9 cellular contexts compared by ENCODE assay signal in the genomic region with DNA sequence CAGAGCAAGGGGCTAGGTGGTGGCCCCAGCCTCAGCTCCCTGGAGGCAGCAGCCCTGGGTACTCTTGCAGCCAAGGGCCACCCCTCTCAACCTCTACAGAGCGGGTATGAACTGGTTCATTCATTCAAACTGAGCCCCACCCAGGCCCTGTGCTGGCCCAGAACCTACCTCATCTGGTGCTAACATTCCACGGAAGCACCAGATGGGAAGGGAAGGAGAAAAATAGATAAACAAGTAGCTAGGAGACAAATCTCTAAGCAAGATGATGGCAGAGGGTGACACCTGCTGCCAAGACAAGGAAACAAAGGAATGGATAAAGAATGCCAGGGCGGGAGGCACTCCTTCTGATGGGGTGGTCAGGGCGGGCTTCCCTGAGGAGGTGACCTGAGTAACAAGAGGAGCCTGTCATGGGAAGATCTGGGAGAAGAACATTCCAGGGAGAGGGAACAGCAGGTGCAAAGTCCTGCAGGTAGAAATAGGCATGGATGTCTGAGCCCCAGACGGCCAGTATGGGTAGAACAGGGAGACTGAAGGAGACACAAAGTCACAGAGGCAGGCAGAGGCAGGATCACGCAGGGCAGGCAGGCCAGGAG. TPM values are rescaled to one million over a fixed set of nuclear protein-coding genes. Genes with fewer than 3 reads are reported as not detected.
DNase-seq lines count a peak whose midpoint lies in the region; ATAC-seq and FAIRE-seq lines count a peak whose summit lies in the region.
"Had no signal": no experiment of that assay in that cellular context is flagged by ENCODE, and none has a peak within 500 bp of the region (broad histone marks: within the 10 kb centered on the region; RNA-seq: fewer than 3 reads in every experiment).

No MANE protein-coding gene starts in this region.

- peaks cover 30 to 54% (median 35%) of the 10 kb centered on the region in 3 donors for H3K4me1 Mint-ChIP-seq in CD8-positive, alpha-beta memory T cell

- H3K4me3 ChIP-seq in CD8-positive, alpha-beta memory T cell (ENCODE audit: low read length), result no peak overlapping the region
- no peak overlapping the region for H3K4me3 ChIP-seq in mucosa of rectum (ENCODE audit: low read length in 2 of 2)
- no peak overlapping the region for H3K4me3 ChIP-seq in H7 (ENCODE audit: insufficient read depth, low read depth, low read length)

- peaks cover 0 to 3% of the 10 kb centered on the region in 2 donors for H3K27me3 Mint-ChIP-seq in CD8-positive, alpha-beta memory T cell

- H3K36me3 Mint-ChIP-seq in CD8-positive, alpha-beta memory T cell, result peaks cover 5 to 64% (median 6%) of the 10 kb centered on the region in 3 donors

- FAIRE-seq in urothelium cell line (lab: Jason Lieb, UNC), result no peak

- CTCF ChIA-PET in CD8-positive, alpha-beta memory T cell (lab: Charles Lee), result interaction anchor here (0.8 to 2.6 kb wide), 6 partner anchors 11 to 176 kb away, joined by 3 to 9 read pairs (median 3); a partner anchor contains a TSS

- peak overlapping the region in 1 of 2 donors; percentile 41 for H3K9ac ChIP-seq in mucosa of rectum (ENCODE audit: low read depth in 1 of 2, low read length in 2 of 2)

- H3K9me3 Mint-ChIP-seq in CD8-positive, alpha-beta memory T cell, result no peaks in the 10 kb centered on the region

- POLR2A ChIA-PET in CD8-positive, alpha-beta memory T cell (lab: Charles Lee), result no interaction called here

- H3K36me3 ChIP-seq in CD8-positive, alpha-beta memory T cell (ENCODE audit: insufficient read depth, low read length), result peaks cover 9% of the 10 kb centered on the region
- H3K36me3 ChIP-seq in mucosa of rectum (ENCODE audit: control insufficient read depth in 2 of 2, insufficient read depth in 2 of 2, low read length in 2 of 2) (peaks cover 13 to 16% of the 10 kb centered on the region in 2 donors), H7 (replicated peaks; ENCODE audit: control insufficient read depth, insufficient read depth, low read length) (peaks cover 1% of the 10 kb centered on the region; the same call in 1 of the 2 replicates)

- H3K27ac ChIP-seq in CD8-positive, alpha-beta memory T cell (ENCODE audit: low read depth, low read length), result no peak overlapping the region
- peak overlapping the region; percentile 67 to 72 for H3K27ac ChIP-seq in mucosa of rectum (ENCODE audit: low read depth in 2 of 2, low read length in 2 of 2)

- ATAC-seq in GM18870 (IDR thresholded peaks at IDR 0.05; ENCODE audit: unreplicated experiment), result no peak

- no peaks in the 10 kb centered on the region for H3K9me3 ChIP-seq in CD8-positive, alpha-beta memory T cell (ENCODE audit: low read length)
- no peaks in the 10 kb centered on the region for H3K9me3 ChIP-seq in mucosa of rectum (ENCODE audit: control insufficient read depth in 2 of 2, low read length in 2 of 2)

- H3K4me1 ChIP-seq in CD8-positive, alpha-beta memory T cell (ENCODE audit: insufficient read depth, low read length), result peaks cover 27% of the 10 kb centered on the region
- H3K4me1 ChIP-seq in mucosa of rectum (ENCODE audit: control insufficient read depth in 2 of 2, insufficient read depth in 2 of 2, low read length in 2 of 2), result peaks cover 41 to 63% of the 10 kb centered on the region in 2 donors

- H3K27me3 ChIP-seq in CD8-positive, alpha-beta memory T cell (ENCODE audit: insufficient read depth, low read length, poor library complexity, severe bottlenecking), result no peaks in the 10 kb centered on the region
- H3K27me3 ChIP-seq in mucosa of rectum (ENCODE audit: control insufficient read depth in 2 of 2, insufficient read depth in 2 of 2, low read length in 2 of 2), result no peaks in the 10 kb centered on the region
- H3K27me3 ChIP-seq in H7 (ENCODE audit: control insufficient read depth, insufficient read depth, low read length), result no peaks in the 10 kb centered on the region

- DNase-seq in CD8-positive, alpha-beta memory T cell, result peak in 1 of 5 donors; percentile 43
- DNase-seq in HT-29 (ENCODE audit: low spot score) (peak; percentile 72), amniotic epithelial cell (ENCODE audit: low read depth) (peak; percentile 42), urothelium cell line (ENCODE audit: low spot score) (no peak), foreskin melanocyte (no peak), H7 (no peak)
- DNase-seq: SHP77 had no signal

- peak overlapping the region; percentile 52 to 98 (median 88) for H3K27ac Mint-ChIP-seq in CD8-positive, alpha-beta memory T cell

- peak overlapping the region in 2 of 7 donors; percentile 57 to 81 for H3K4me3 Mint-ChIP-seq in CD8-positive, alpha-beta memory T cell

RNA-seq across cellular contexts. Expression of a gene that starts 6.1 kb away (rescaled TPM):
- 10 to 100 TPM; 32.9 to 43.2 TPM for total RNA-seq in CD8-positive, alpha-beta memory T cell
- polyA plus RNA-seq in CD8-positive, alpha-beta memory T cell, result 28.7 TPM
- 60.1 and 84.2 TPM in 2 replicates for total RNA-seq in HT-29 (2014; rRNA removed; shearing (Covaris generic))
- total RNA-seq in H7 (2014; rRNA removed; shearing (Covaris generic)), result 18.5 and 24.6 TPM in 2 replicates

RNA-seq across cellular contexts. Expression of a gene that starts 11.3 kb away (rescaled TPM):
- total RNA-seq in CD8-positive, alpha-beta memory T cell, result 10 to 100 TPM; 52.3 to 54.0 TPM
- polyA plus RNA-seq in CD8-positive, alpha-beta memory T cell, result 54.7 TPM
- 14.5 and 16.6 TPM in 2 replicates for total RNA-seq in HT-29 (2014; rRNA removed; shearing (Covaris generic))
- 30.6 and 37.4 TPM in 2 replicates for total RNA-seq in H7 (2014; rRNA removed; shearing (Covaris generic))

RNA-seq across cellular contexts. Expression of a gene that starts 19.9 kb away (rescaled TPM):
- 1 to 10 TPM; 1.4 to 2.5 TPM for total RNA-seq in CD8-positive, alpha-beta memory T cell
- 0.89 TPM for polyA plus RNA-seq in CD8-positive, alpha-beta memory T cell
- total RNA-seq in HT-29 (2014; rRNA removed; shearing (Covaris generic)), result 1.2 and 3.8 TPM in 2 replicates
- 0.94 and 3.4 TPM in 2 replicates for total RNA-seq in H7 (2014; rRNA removed; shearing (Covaris generic))

RNA-seq across cellular contexts. Expression of a gene that starts 26.9 kb away (rescaled TPM):
- 10 to 100 TPM; 73.8 to 75.5 TPM for total RNA-seq in CD8-positive, alpha-beta memory T cell
- 52.2 TPM for polyA plus RNA-seq in CD8-positive, alpha-beta memory T cell
- total RNA-seq in HT-29 (2014; rRNA removed; shearing (Covaris generic)), result 44.3 and 47.0 TPM in 2 replicates
- total RNA-seq in H7 (2014; rRNA removed; shearing (Covaris generic)), result 38.3 and 45.6 TPM in 2 replicates

RNA-seq across cellular contexts. Expression of a gene that starts 33.2 kb away (rescaled TPM):
- 10 to 100 TPM; 15.8 to 20.0 TPM for total RNA-seq in CD8-positive, alpha-beta memory T cell
- 0.23 TPM for polyA plus RNA-seq in CD8-positive, alpha-beta memory T cell
- total RNA-seq in HT-29 (2014; rRNA removed; shearing (Covaris generic)), result 85.0 and 101 TPM in 2 replicates
- total RNA-seq in H7 (2014; rRNA removed; shearing (Covaris generic)), result 18.5 and 20.4 TPM in 2 replicates

Comparison
In these comparisons a context has a peak if more than half of its experiments do, and no peak if none do; other contexts are left out.
1. DNase-seq: peak in HT-29 (single experiment) and amniotic epithelial cell (single experiment); none in urothelium cell line (single experiment), foreskin melanocyte (single experiment) and H7 (single experiment).